Comparison of ENCODE assay signal across 1 cellular context in genomic region chr11:122897606-122898210, GRCh38.
TF ChIP-seq lines count a peak whose summit lies in the region.

No MANE protein-coding gene starts in this region.

TF ChIP-seq in SK-N-SH treated with all-trans-retinoic acid at 6 μM for 48 hours, 23 proteins besides CTCF, POLR2A, EP300 and RAD21 (continued from another document):
- no peak for TF ChIP-seq CREB5 (CRISPR knock-in tag; IDR thresholded peaks at IDR 0.05; ENCODE audit: low read depth)
- no peak for TF ChIP-seq OSR1 (CRISPR knock-in tag; IDR thresholded peaks at IDR 0.05)
- no peak for TF ChIP-seq SNAI2 (CRISPR knock-in tag; IDR thresholded peaks at IDR 0.05)
